Comparison of ENCODE assay signal across 8 cellular contexts in genomic region chr2:160666019-160666676, GRCh38.
DNase-seq lines count a peak whose midpoint lies in the region; ATAC-seq and TF ChIP-seq lines count a peak whose summit lies in the region.

No MANE protein-coding gene starts in this region.

- H3K27ac ChIP-seq in thoracic aorta, result peak overlapping the region; percentile 63 to 68

- in situ Hi-C loops in astrocyte of the spinal cord (cut with HindIII; ENCODE audit: low sequenced_read_pairs), result no loop called here

- ATAC-seq in left colon (peak; percentile 44), thoracic aorta (ENCODE audit: insufficient number of reproducible peaks, low FRiP score, low read depth) (peak; percentile 100), HG02623 (IDR thresholded peaks at IDR 0.05; ENCODE audit: unreplicated experiment) (no peak)

- TF ChIP-seq CTCF in GM10266 (IDR thresholded peaks at IDR 0.05; ENCODE audit: control insufficient read depth, insufficient read depth, low read depth, missing control alignments) (no peak), HFF-Myc (IDR thresholded peaks at IDR 0.05; ENCODE audit: low read depth, low read length, missing control alignments) (no peak), astrocyte of the spinal cord (IDR thresholded peaks at IDR 0.05; ENCODE audit: low read depth, low read length) (no peak), thoracic aorta (IDR thresholded peaks at IDR 0.05) (no peak)

- H3K4me3 ChIP-seq in HFF-Myc (replicated peaks; ENCODE audit: low read depth, low read length) (no peak overlapping the region), astrocyte of the spinal cord (ENCODE audit: low read depth, low read length) (no peak overlapping the region), thoracic aorta (peak overlapping the region; percentile 46)

- H3K9me3 ChIP-seq in thoracic aorta, result no peaks in the 10 kb centered on the region

- no peaks in the 10 kb centered on the region for H3K27me3 ChIP-seq in thoracic aorta (replicated peaks; ENCODE audit: insufficient read depth)

- DNase-seq in GM10266 (ENCODE audit: extremely low spot score) (peak; percentile 41), HFF-Myc (ENCODE audit: extremely low read depth, low read depth) (peak; percentile 97), NCI-H2029 treated with DMSO at 0.1 percent for 48 hours (lab: John Stamatoyannopoulos, UW) (peak; percentile 73), astrocyte of the spinal cord (ENCODE audit: low read depth, low spot score) (peak; percentile 99), left colon (no peak), thoracic aorta (ENCODE audit: low spot score) (no peak), activated gamma-delta T cell (lab: John Stamatoyannopoulos, UW) (no peak)

- intact Hi-C loops in left colon (cut with DNase I, micrococcal nuclease), result no loop called here

- no peaks in the 10 kb centered on the region for H3K36me3 ChIP-seq in thoracic aorta

- H3K4me1 ChIP-seq in thoracic aorta (ENCODE audit: control insufficient read depth in 1 of 2, low read depth in 2 of 2), result peaks cover 11 to 21% of the 10 kb centered on the region in 2 donors

Comparison
In these comparisons a context has a peak if more than half of its experiments do, and no peak if none do; other contexts are left out.
1. DNase-seq: peak in GM10266 (single experiment), HFF-Myc (single experiment), NCI-H2029 treated with DMSO at 0.1 percent for 48 hours (single experiment) and astrocyte of the spinal cord (single experiment); none in left colon (0 of 2), thoracic aorta (single experiment) and activated gamma-delta T cell (single experiment).